8 cellular contexts compared by ENCODE assay signal in genomic region chr16:66974156-66974931, GRCh38. TPM values are rescaled to one million over a fixed set of nuclear protein-coding genes. Genes with fewer than 3 reads are reported as not detected.
DNase-seq lines count a peak whose midpoint lies in the region; ATAC-seq and TF ChIP-seq lines count a peak whose summit lies in the region.
"Not testable (repeated sequence)": the region's sequence is repeated elsewhere in the genome, so short reads cannot be mapped to it uniquely, and the experiment has no call there.
"Had no signal": no experiment of that assay in that cellular context is flagged by ENCODE, and none has a peak within 500 bp of the region (broad histone marks: within the 10 kb centered on the region; RNA-seq: fewer than 3 reads in every experiment).

No MANE protein-coding gene starts in this region.

- H3K27me3 Mint-ChIP-seq in WTC11 (ENCODE audit: low read depth); activated CD8-positive, alpha-beta memory T cell treated with anti-CD3 and anti-CD28 coated beads, Interleukin-2, amount 10 ng/mL, durations not matched to agents 7 days and 5 days; effector memory CD8-positive, alpha-beta T cell: not testable (repeated sequence)
- peaks cover 26% of the 10 kb centered on the region for H3K27me3 Mint-ChIP-seq in activated naive CD4-positive, alpha-beta T cell treated with anti-CD3 and anti-CD28 coated beads, Interleukin-2, amount 10 ng/mL, durations not matched to agents 7 days and 5 days
- peaks cover 20% of the 10 kb centered on the region for H3K27me3 Mint-ChIP-seq in stimulated activated naive CD8-positive, alpha-beta T cell treated with anti-CD3 and anti-CD28 coated beads, Interleukin-15, amount 100 ng/mL, for 72 hours

- CTCF ChIA-PET in WTC11 (lab: Charles Lee) = interaction anchor here (1.2 to 6.8 kb wide), 7 partner anchors 13 to 211 kb away, joined by 3 to 39 read pairs (median 10); partner anchors contain the start of gene CES3
- CTCF ChIA-PET in activated CD8-positive, alpha-beta memory T cell treated with anti-CD3 and anti-CD28 coated beads, Interleukin-2, amount 10 ng/mL, durations not matched to agents 7 days and 5 days (lab: Charles Lee) = interaction anchor here (0.6 to 10.5 kb wide), 13 partner anchors 9 to 211 kb away, joined by 3 to 86 read pairs (median 6); partner anchors contain the start of genes B3GNT9 and CES3
- CTCF ChIA-PET in activated naive CD4-positive, alpha-beta T cell treated with anti-CD3 and anti-CD28 coated beads, Interleukin-2, amount 10 ng/mL, durations not matched to agents 7 days and 5 days (lab: Charles Lee) = interaction anchor here (0.8 to 7.8 kb wide), 5 partner anchors 13 to 211 kb away, joined by 3 to 65 read pairs (median 7); partner anchors contain the start of gene CES3

- TF ChIP-seq CTCF in WTC11 (IDR thresholded peaks at IDR 0.05) = not testable (repeated sequence)

- peak; percentile 18 for DNase-seq in DMS53 (lab: John Stamatoyannopoulos, UW)
- not testable (repeated sequence) for DNase-seq in WTC11 (ENCODE audit: low spot score); activated CD8-positive, alpha-beta memory T cell treated with anti-CD3 and anti-CD28 coated beads, Interleukin-2, amount 10 ng/mL, durations not matched to agents 7 days and 5 days; activated naive CD4-positive, alpha-beta T cell treated with anti-CD3 and anti-CD28 coated beads, Interleukin-2, amount 10 ng/mL, durations not matched to agents 7 days and 5 days; effector memory CD8-positive, alpha-beta T cell; stimulated activated naive CD8-positive, alpha-beta T cell treated with anti-CD3 and anti-CD28 coated beads, Interleukin-15, amount 100 ng/mL, for 72 hours

- H3K4me3 Mint-ChIP-seq in WTC11 = not testable (repeated sequence)
- H3K4me3 Mint-ChIP-seq in activated CD8-positive, alpha-beta memory T cell treated with anti-CD3 and anti-CD28 coated beads, Interleukin-2, amount 10 ng/mL, durations not matched to agents 7 days and 5 days = peak overlapping the region; percentile 75
- H3K4me3 Mint-ChIP-seq in activated naive CD4-positive, alpha-beta T cell treated with anti-CD3 and anti-CD28 coated beads, Interleukin-2, amount 10 ng/mL, durations not matched to agents 7 days and 5 days = peak overlapping the region; percentile 56
- H3K4me3 Mint-ChIP-seq in effector memory CD8-positive, alpha-beta T cell = peak overlapping the region; percentile 78 to 79
- H3K4me3 Mint-ChIP-seq in stimulated activated naive CD8-positive, alpha-beta T cell treated with anti-CD3 and anti-CD28 coated beads, Interleukin-15, amount 100 ng/mL, for 72 hours = peak overlapping the region; percentile 73 to 79

- H3K9me3 Mint-ChIP-seq in WTC11; activated CD8-positive, alpha-beta memory T cell treated with anti-CD3 and anti-CD28 coated beads, Interleukin-2, amount 10 ng/mL, durations not matched to agents 7 days and 5 days (ENCODE audit: low read depth); activated naive CD4-positive, alpha-beta T cell treated with anti-CD3 and anti-CD28 coated beads, Interleukin-2, amount 10 ng/mL, durations not matched to agents 7 days and 5 days; effector memory CD8-positive, alpha-beta T cell; stimulated activated naive CD8-positive, alpha-beta T cell treated with anti-CD3 and anti-CD28 coated beads, Interleukin-15, amount 100 ng/mL, for 72 hours: not testable (repeated sequence)

- H3K36me3 Mint-ChIP-seq in WTC11; activated CD8-positive, alpha-beta memory T cell treated with anti-CD3 and anti-CD28 coated beads, Interleukin-2, amount 10 ng/mL, durations not matched to agents 7 days and 5 days; activated naive CD4-positive, alpha-beta T cell treated with anti-CD3 and anti-CD28 coated beads, Interleukin-2, amount 10 ng/mL, durations not matched to agents 7 days and 5 days; effector memory CD8-positive, alpha-beta T cell (ENCODE audit: insufficient read depth): not testable (repeated sequence)

- not testable (repeated sequence) for ATAC-seq in WTC11; activated CD8-positive, alpha-beta memory T cell treated with anti-CD3 and anti-CD28 coated beads, Interleukin-2, amount 10 ng/mL, durations not matched to agents 7 days and 5 days; effector memory CD8-positive, alpha-beta T cell (replicated peaks); stimulated activated naive CD8-positive, alpha-beta T cell treated with anti-CD3 and anti-CD28 coated beads, Interleukin-15, amount 100 ng/mL, for 72 hours

- H3K27ac Mint-ChIP-seq in WTC11; stimulated activated naive CD8-positive, alpha-beta T cell treated with anti-CD3 and anti-CD28 coated beads, Interleukin-15, amount 100 ng/mL, for 72 hours: not testable (repeated sequence)
- peak overlapping the region; percentile 82 for H3K27ac Mint-ChIP-seq in activated CD8-positive, alpha-beta memory T cell treated with anti-CD3 and anti-CD28 coated beads, Interleukin-2, amount 10 ng/mL, durations not matched to agents 7 days and 5 days
- H3K27ac Mint-ChIP-seq in activated naive CD4-positive, alpha-beta T cell treated with anti-CD3 and anti-CD28 coated beads, Interleukin-2, amount 10 ng/mL, durations not matched to agents 7 days and 5 days = peak overlapping the region; percentile 20
- H3K27ac Mint-ChIP-seq in effector memory CD8-positive, alpha-beta T cell = peak overlapping the region in 1 of 2 donors; percentile 69

- not testable (repeated sequence) for H3K4me1 Mint-ChIP-seq in WTC11
- peaks cover 42% of the 10 kb centered on the region for H3K4me1 Mint-ChIP-seq in activated CD8-positive, alpha-beta memory T cell treated with anti-CD3 and anti-CD28 coated beads, Interleukin-2, amount 10 ng/mL, durations not matched to agents 7 days and 5 days
- H3K4me1 Mint-ChIP-seq in activated naive CD4-positive, alpha-beta T cell treated with anti-CD3 and anti-CD28 coated beads, Interleukin-2, amount 10 ng/mL, durations not matched to agents 7 days and 5 days = peaks cover 40% of the 10 kb centered on the region
- H3K4me1 Mint-ChIP-seq in effector memory CD8-positive, alpha-beta T cell (ENCODE audit: low read depth in 2 of 2) = peaks cover 8 to 16% of the 10 kb centered on the region in 2 donors
- H3K4me1 Mint-ChIP-seq in stimulated activated naive CD8-positive, alpha-beta T cell treated with anti-CD3 and anti-CD28 coated beads, Interleukin-15, amount 100 ng/mL, for 72 hours = peaks cover 56% of the 10 kb centered on the region

- POLR2A ChIA-PET in WTC11 (lab: Charles Lee) = not testable (repeated sequence)

TF ChIP-seq in WTC11, 78 proteins besides CTCF, POLR2A, EP300 and RAD21:
- 0 out of 2 replicates have a peak, but pooled peaks have one; percentile 33 for TF ChIP-seq ZNF121 (CRISPR knock-in tag; IDR thresholded peaks at IDR 0.05)
TF ChIP-seq in WTC11: peak in this region for 1; not testable (repeated sequence) for 77.

RNA-seq across cellular contexts. Expression of gene CES3, which starts 13.3 kb away (rescaled TPM):
- 3.3 to 6.0 TPM (median 5.7 TPM) in 3 replicates for total RNA-seq in WTC11 (2021)
- 1 to 10 TPM; 2.3 to 4.5 TPM for total RNA-seq in activated CD8-positive, alpha-beta memory T cell treated with anti-CD3 and anti-CD28 coated beads, Interleukin-2, amount 10 ng/mL, durations not matched to agents 7 days and 5 days

RNA-seq across cellular contexts. Expression of gene CES4A, which starts 14.0 kb away (rescaled TPM):
- 0.57 to 0.89 TPM (median 0.61 TPM) in 3 replicates for total RNA-seq in WTC11 (2021)
- total RNA-seq in activated CD8-positive, alpha-beta memory T cell treated with anti-CD3 and anti-CD28 coated beads, Interleukin-2, amount 10 ng/mL, durations not matched to agents 7 days and 5 days = 10 to 100 TPM in 1 of 2 experiments, 1 to 10 TPM in 1; 8.1 to 11.7 TPM
- total RNA-seq: Caco-2, Daoy had no signal

RNA-seq across cellular contexts. Expression of gene CES2, which starts 39.0 kb away (rescaled TPM):
- total RNA-seq in WTC11 (2021) = 21.6 to 29.7 TPM (median 23.2 TPM) in 3 replicates
- total RNA-seq in activated CD8-positive, alpha-beta memory T cell treated with anti-CD3 and anti-CD28 coated beads, Interleukin-2, amount 10 ng/mL, durations not matched to agents 7 days and 5 days = 10 to 100 TPM; 34.1 to 35.5 TPM

RNA-seq across cellular contexts. Expression of gene CIAO2B, which starts 40.1 kb away (rescaled TPM):
- 59.7 to 72.7 TPM (median 71.4 TPM) in 3 replicates for total RNA-seq in WTC11 (2021)
- total RNA-seq in activated CD8-positive, alpha-beta memory T cell treated with anti-CD3 and anti-CD28 coated beads, Interleukin-2, amount 10 ng/mL, durations not matched to agents 7 days and 5 days = 100 to 1,000 TPM; 124 to 131 TPM

RNA-seq across cellular contexts. Expression of gene RRAD, which starts 49.0 kb away (rescaled TPM):
- 0.16 to 0.52 TPM (median 0.18 TPM) in 3 replicates for total RNA-seq in WTC11 (2021)
- 1 to 10 TPM in 1 of 2 experiments, under 1 TPM in 1; 0.55 to 2.5 TPM for total RNA-seq in activated CD8-positive, alpha-beta memory T cell treated with anti-CD3 and anti-CD28 coated beads, Interleukin-2, amount 10 ng/mL, durations not matched to agents 7 days and 5 days
